ENCODE assay signal across 17 cellular contexts in the genomic region with DNA sequence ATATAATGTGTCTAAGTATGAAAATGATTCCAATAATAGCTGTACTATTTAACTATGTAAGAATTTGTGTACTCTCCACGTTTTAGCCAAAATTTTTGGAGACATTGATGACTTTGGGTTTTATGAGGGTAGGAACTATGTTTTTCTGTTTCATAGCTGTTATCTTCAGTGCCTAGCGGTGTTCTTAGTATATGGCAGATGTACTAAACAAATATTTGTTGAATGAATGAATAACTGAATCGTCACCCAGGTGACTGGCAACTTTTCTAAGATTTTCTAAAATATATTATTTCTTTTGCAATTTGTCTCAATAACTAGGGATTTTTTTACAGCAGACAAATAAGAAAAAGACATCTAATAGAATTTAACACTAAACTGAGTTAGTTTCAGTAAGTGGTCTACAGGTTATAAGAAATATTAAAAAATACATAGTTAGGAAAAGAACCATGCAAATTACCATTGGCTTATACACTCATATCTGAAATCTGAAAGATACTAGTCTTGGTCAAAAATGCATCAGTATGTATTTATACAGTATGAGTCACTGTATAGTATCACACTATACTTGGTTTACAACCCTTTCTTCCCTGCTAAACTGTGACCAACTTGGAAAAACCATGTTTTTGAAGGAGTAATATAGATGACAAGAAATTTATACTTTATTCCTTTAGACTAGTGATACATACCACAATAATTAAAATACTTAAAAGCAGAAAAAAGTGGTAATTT. TPM values are rescaled to one million over a fixed set of nuclear protein-coding genes. Genes with fewer than 3 reads are reported as not detected.
A peak's percentile ranks its signal among the peaks of the same experiment; 100 is the strongest.
DNase-seq lines count a peak whose midpoint lies in the region; ATAC-seq and TF ChIP-seq lines count a peak whose summit lies in the region.
"Had no signal": no experiment of that assay in that cellular context is flagged by ENCODE, and none has a peak within 500 bp of the region (broad histone marks: within the 10 kb centered on the region; RNA-seq: fewer than 3 reads in every experiment).

No MANE protein-coding gene starts in this region.

- no peak overlapping the region for H3K27ac Mint-ChIP-seq in activated naive CD8-positive, alpha-beta T cell treated with anti-CD3 and anti-CD28 coated beads, Interleukin-2, amount 50 U/mL, for 24 hours
- no peak overlapping the region for H3K27ac Mint-ChIP-seq in activated naive CD8-positive, alpha-beta T cell treated with anti-CD3 and anti-CD28 coated beads for 36 hours
- no peak overlapping the region for H3K27ac Mint-ChIP-seq in stimulated activated naive CD8-positive, alpha-beta T cell treated with anti-CD3 and anti-CD28 coated beads, Interleukin-15, amount 100 ng/mL, for 72 hours
- H3K27ac Mint-ChIP-seq: B cell; CD4-positive, CD25-positive, alpha-beta regulatory T cell; T-helper 1 cell treated with Interleukin-12 subunit alpha and Interleukin-12 subunit beta and Interleukin-4 antibody, amounts not matched to agents 30 μg/mL and 1 μg/mL, for 36 hours had no signal

- no peak overlapping the region for H3K27ac ChIP-seq in RWPE2 (ENCODE audit: poor library complexity, severe bottlenecking)
- no peak overlapping the region for H3K27ac ChIP-seq in effector memory CD4-positive, alpha-beta T cell (ENCODE audit: insufficient read depth, low read length, poor library complexity, severe bottlenecking)

- no peaks in the 10 kb centered on the region; the same call in 1 of the 2 replicates for H3K36me3 ChIP-seq in RWPE2 (ENCODE audit: low read depth)
- H3K36me3 ChIP-seq in effector memory CD4-positive, alpha-beta T cell (ENCODE audit: control insufficient read depth, insufficient read depth, low read length): no peaks in the 10 kb centered on the region

- peaks cover 25% of the 10 kb centered on the region for H3K36me3 Mint-ChIP-seq in activated naive CD8-positive, alpha-beta T cell treated with anti-CD3 and anti-CD28 coated beads, Interleukin-2, amount 50 U/mL, for 24 hours (ENCODE audit: low read depth)
- H3K36me3 Mint-ChIP-seq in activated naive CD8-positive, alpha-beta T cell treated with anti-CD3 and anti-CD28 coated beads for 36 hours: peaks cover 33% of the 10 kb centered on the region

- H3K4me1 ChIP-seq in RWPE2 (ENCODE audit: insufficient read depth, poor library complexity, severe bottlenecking): peaks cover 3% of the 10 kb centered on the region
- no peaks in the 10 kb centered on the region for H3K4me1 ChIP-seq in effector memory CD4-positive, alpha-beta T cell (ENCODE audit: control insufficient read depth, insufficient read depth, low read length, poor library complexity, severe bottlenecking)

- H3K4me3 ChIP-seq in RWPE2 (ENCODE audit: severe bottlenecking): no peak overlapping the region
- H3K4me3 ChIP-seq in effector memory CD4-positive, alpha-beta T cell (ENCODE audit: insufficient read depth, low read depth, low read length, poor library complexity, severe bottlenecking): no peak overlapping the region
- H3K4me3 ChIP-seq: K562 had no signal

- no peak overlapping the region for H3K4me3 Mint-ChIP-seq in activated naive CD8-positive, alpha-beta T cell treated with anti-CD3 and anti-CD28 coated beads, Interleukin-2, amount 50 U/mL, for 24 hours
- H3K4me3 Mint-ChIP-seq in activated naive CD8-positive, alpha-beta T cell treated with anti-CD3 and anti-CD28 coated beads for 36 hours: no peak overlapping the region
- no peak overlapping the region for H3K4me3 Mint-ChIP-seq in stimulated activated naive CD8-positive, alpha-beta T cell treated with anti-CD3 and anti-CD28 coated beads, Interleukin-15, amount 100 ng/mL, for 72 hours
- H3K4me3 Mint-ChIP-seq: B cell; CD4-positive, CD25-positive, alpha-beta regulatory T cell; T-helper 1 cell treated with Interleukin-12 subunit alpha and Interleukin-12 subunit beta and Interleukin-4 antibody, amounts not matched to agents 30 μg/mL and 1 μg/mL, for 36 hours had no signal

- H3K27me3 Mint-ChIP-seq in activated naive CD8-positive, alpha-beta T cell treated with anti-CD3 and anti-CD28 coated beads, Interleukin-2, amount 50 U/mL, for 24 hours: no peaks in the 10 kb centered on the region
- no peaks in the 10 kb centered on the region for H3K27me3 Mint-ChIP-seq in activated naive CD8-positive, alpha-beta T cell treated with anti-CD3 and anti-CD28 coated beads for 36 hours
- no peaks in the 10 kb centered on the region for H3K27me3 Mint-ChIP-seq in stimulated activated naive CD8-positive, alpha-beta T cell treated with anti-CD3 and anti-CD28 coated beads, Interleukin-15, amount 100 ng/mL, for 72 hours
- H3K27me3 Mint-ChIP-seq: B cell; CD4-positive, CD25-positive, alpha-beta regulatory T cell had no signal

- peaks cover 6% of the 10 kb centered on the region for H3K4me1 Mint-ChIP-seq in activated naive CD8-positive, alpha-beta T cell treated with anti-CD3 and anti-CD28 coated beads, Interleukin-2, amount 50 U/mL, for 24 hours
- H3K4me1 Mint-ChIP-seq in activated naive CD8-positive, alpha-beta T cell treated with anti-CD3 and anti-CD28 coated beads for 36 hours: no peaks in the 10 kb centered on the region
- no peaks in the 10 kb centered on the region for H3K4me1 Mint-ChIP-seq in stimulated activated naive CD8-positive, alpha-beta T cell treated with anti-CD3 and anti-CD28 coated beads, Interleukin-15, amount 100 ng/mL, for 72 hours
- H3K4me1 Mint-ChIP-seq: B cell had no signal

- TF ChIP-seq CTCF in RWPE2 (IDR thresholded peaks at IDR 0.05; ENCODE audit: poor library complexity, severe bottlenecking): no peak

- H3K9me3 Mint-ChIP-seq in activated naive CD8-positive, alpha-beta T cell treated with anti-CD3 and anti-CD28 coated beads, Interleukin-2, amount 50 U/mL, for 24 hours: peaks cover 33% of the 10 kb centered on the region
- peaks cover 30% of the 10 kb centered on the region for H3K9me3 Mint-ChIP-seq in activated naive CD8-positive, alpha-beta T cell treated with anti-CD3 and anti-CD28 coated beads for 36 hours
- peaks cover 21 to 23% of the 10 kb centered on the region in 2 donors for H3K9me3 Mint-ChIP-seq in stimulated activated naive CD8-positive, alpha-beta T cell treated with anti-CD3 and anti-CD28 coated beads, Interleukin-15, amount 100 ng/mL, for 72 hours

- ATAC-seq in activated naive CD8-positive, alpha-beta T cell treated with anti-CD3 and anti-CD28 coated beads, Interleukin-2, amount 50 U/mL, for 24 hours: peak; percentile 80
- peak; percentile 52 for ATAC-seq in HG02852 (IDR thresholded peaks at IDR 0.05; ENCODE audit: unreplicated experiment)
- peak; percentile 58; the same call in 1 of the 3 replicates for ATAC-seq in RWPE2 (ENCODE audit: low read depth)
- peak; percentile 92 for ATAC-seq in stimulated activated naive CD8-positive, alpha-beta T cell treated with anti-CD3 and anti-CD28 coated beads, Interleukin-15, amount 100 ng/mL, for 72 hours
- ATAC-seq in HG03139 (IDR thresholded peaks at IDR 0.05; ENCODE audit: unreplicated experiment): no peak
- ATAC-seq: K562 had no signal

- H3K9me3 ChIP-seq in RWPE2 (ENCODE audit: severe bottlenecking): no peaks in the 10 kb centered on the region
- no peaks in the 10 kb centered on the region for H3K9me3 ChIP-seq in effector memory CD4-positive, alpha-beta T cell (ENCODE audit: control insufficient read depth, low read length)

- DNase-seq in activated naive CD8-positive, alpha-beta T cell treated with anti-CD3 and anti-CD28 coated beads, Interleukin-2, amount 50 U/mL, for 24 hours: no peak
- DNase-seq in activated naive CD8-positive, alpha-beta T cell treated with anti-CD3 and anti-CD28 coated beads for 36 hours: no peak
- DNase-seq in RWPE2 (ENCODE audit: low spot score) (no peak), NCI-H524 treated with DMSO at 0.1 percent for 48 hours (lab: John Stamatoyannopoulos, UW) (no peak)
- DNase-seq in stimulated activated naive CD8-positive, alpha-beta T cell treated with anti-CD3 and anti-CD28 coated beads, Interleukin-15, amount 100 ng/mL, for 72 hours: no peak
- DNase-seq in effector memory CD4-positive, alpha-beta T cell: no peak
- DNase-seq: CD4-positive, CD25-positive, alpha-beta regulatory T cell; GF-D8; NCI-H1417; NCI-H187 treated with DMSO at 0.1 percent for 48 hours; NCI-H748 treated with DMSO at 0.1 percent for 48 hours; SIG-M5 had no signal

- no peaks in the 10 kb centered on the region for H3K27me3 ChIP-seq in RWPE2 (ENCODE audit: insufficient read depth, poor library complexity, severe bottlenecking)
- H3K27me3 ChIP-seq in effector memory CD4-positive, alpha-beta T cell (replicated peaks; ENCODE audit: control insufficient read depth, insufficient read depth, low read length, poor library complexity, severe bottlenecking): no peaks in the 10 kb centered on the region

RNA-seq across cellular contexts. Expression of a gene that starts 10.5 kb away (rescaled TPM):
- total RNA-seq in activated naive CD8-positive, alpha-beta T cell treated with anti-CD3 and anti-CD28 coated beads for 36 hours: 10 to 100 TPM; 33.8 to 34.5 TPM
